ENCODE assay signal across 21 cellular contexts in the genomic region with DNA sequence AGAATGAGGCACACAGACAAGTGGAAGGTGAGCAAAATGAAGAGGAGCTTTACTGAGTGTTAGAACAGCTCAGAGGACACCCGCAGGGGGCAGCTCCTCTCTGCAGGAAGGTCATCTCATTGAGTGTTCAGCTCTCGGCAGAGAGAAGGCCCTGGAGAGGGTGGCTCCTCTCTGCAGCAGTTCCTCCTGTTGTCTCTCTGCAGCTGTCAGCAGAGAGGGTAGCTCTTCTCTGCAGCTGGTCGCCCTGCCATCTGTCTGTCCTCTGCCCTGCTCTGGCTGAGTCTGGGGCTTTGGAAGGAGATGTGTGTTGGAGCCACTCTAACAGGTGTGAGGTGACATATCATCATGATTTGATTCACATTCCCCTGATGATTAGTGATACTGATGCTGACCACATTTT. TPM values are rescaled to one million over a fixed set of nuclear protein-coding genes. Genes with fewer than 3 reads are reported as not detected.
DNase-seq lines count a peak whose midpoint lies in the region; ATAC-seq and TF ChIP-seq lines count a peak whose summit lies in the region.
"Had no signal": no experiment of that assay in that cellular context is flagged by ENCODE, and none has a peak within 500 bp of the region (broad histone marks: within the 10 kb centered on the region; RNA-seq: fewer than 3 reads in every experiment).

No MANE protein-coding gene starts in this region.

- peak overlapping the region; percentile 49 for H3K27ac ChIP-seq in DND-41 (ENCODE audit: low read length)
- H3K27ac ChIP-seq in VCaP, result peak overlapping the region; percentile 64
- no peak overlapping the region for H3K27ac ChIP-seq in lung (ENCODE audit: low read depth in 1 of 2, low read length in 1 of 2)
- H3K27ac ChIP-seq: 22Rv1, A549 had no signal

- no peak for TF ChIP-seq CTCF in DND-41 (IDR thresholded peaks at IDR 0.05; ENCODE audit: borderline replicate concordance, extremely low read depth, low read length, poor library complexity, severe bottlenecking)
- TF ChIP-seq CTCF in VCaP (conservative IDR thresholded peaks at IDR 0.05), result no peak
- no peak for TF ChIP-seq CTCF in lung (IDR thresholded peaks at IDR 0.05; ENCODE audit: control extremely low read depth, extremely low read depth)

- H3K79me2 ChIP-seq in DND-41 (ENCODE audit: insufficient read depth, low read length), result no peaks in the 10 kb centered on the region

- DNase-seq in NCI-H2171 treated with DMSO at 0.1 percent for 48 hours (lab: John Stamatoyannopoulos, UW) (peak; percentile 68), NCI-H2171 (lab: John Stamatoyannopoulos, UW) (no peak), DND-41 (peak; percentile 43), lung (ENCODE audit: low spot score) (peak; percentile 9), middle frontal gyrus (ENCODE audit: extremely low spot score, low spot score) (no peak), SK-N-DZ (ENCODE audit: low spot score) (no peak), NCI-H1694 treated with DMSO at 0.1 percent for 48 hours (lab: John Stamatoyannopoulos, UW) (no peak)
- DNase-seq: AML-193; Caco-2; CD4-positive, CD25-positive, alpha-beta regulatory T cell; CD8-positive, alpha-beta memory T cell; GDM1; H7; HFFc6; IMR-90 had no signal

- H3K4me3 ChIP-seq in DND-41 (ENCODE audit: low read depth in 1 of 2, low read length in 2 of 2), result no peak overlapping the region
- H3K4me3 ChIP-seq in lung, result no peak overlapping the region
- H3K4me3 ChIP-seq: A549, GM23338 had no signal

- ATAC-seq in DND-41 (ENCODE audit: insufficient read depth, low read depth) (peak; percentile 33; the same call in 2 of the 3 replicates), lung (ENCODE audit: insufficient read depth, low FRiP score) (no peak)
- ATAC-seq: A549, GM23338, HCT116 had no signal

- H4K20me1 ChIP-seq in DND-41 (ENCODE audit: insufficient read depth, low read length), result no peaks in the 10 kb centered on the region

- no peak overlapping the region for H3K4me2 ChIP-seq in DND-41 (ENCODE audit: insufficient read depth, low read length)
- H3K4me2 ChIP-seq: A549, GM23338 had no signal

- no peak overlapping the region for H2AFZ ChIP-seq in DND-41 (ENCODE audit: low read depth, low read length)
- H2AFZ ChIP-seq: GM23338 had no signal

- no peaks in the 10 kb centered on the region for H3K36me3 ChIP-seq in DND-41 (ENCODE audit: insufficient read depth, low read length)
- H3K36me3 ChIP-seq in lung (ENCODE audit: control insufficient read depth in 2 of 2, insufficient read depth in 2 of 2, low read length in 2 of 2), result no peaks in the 10 kb centered on the region

- 80 to 81% methylated on average over 3 of the region's 3 CpGs for WGBS in lung, 2 donors

- H3K9ac ChIP-seq in DND-41 (ENCODE audit: low read depth, low read length), result no peak overlapping the region

- H3K9me3 ChIP-seq in DND-41 (ENCODE audit: insufficient read depth, low read length, severe bottlenecking) (no peaks in the 10 kb centered on the region), lung (ENCODE audit: control insufficient read depth in 2 of 2, insufficient read depth in 1 of 2, low read length in 1 of 2) (peaks cover 4 to 13% of the 10 kb centered on the region in 2 donors)
- H3K9me3 ChIP-seq: Caco-2 had no signal

- H3K27me3 ChIP-seq in DND-41 (ENCODE audit: insufficient read depth, low read length, poor library complexity) (no peaks in the 10 kb centered on the region), lung (ENCODE audit: control insufficient read depth, insufficient read depth) (no peaks in the 10 kb centered on the region)

- peaks cover 62% of the 10 kb centered on the region for H3K4me1 ChIP-seq in DND-41 (ENCODE audit: insufficient read depth, low read length)
- H3K4me1 ChIP-seq in lung (ENCODE audit: control insufficient read depth in 2 of 2, insufficient read depth in 2 of 2, low read length in 2 of 2), result no peaks in the 10 kb centered on the region
- H3K4me1 ChIP-seq: A549, Caco-2 had no signal

RNA-seq across cellular contexts. Expression of gene SNTG2, which starts 6.8 kb away (rescaled TPM):
- 1 to 10 TPM; 1.6 to 1.8 TPM for total RNA-seq in lung
- under 1 TPM; 0.31 to 0.83 TPM for polyA plus RNA-seq in lung
- not detected in 2 replicates for polyA plus RNA-seq in SK-N-DZ (2014; cell fraction: cytosol; rRNA removed)
- 0.53 TPM in 1 of 2 replicates, not detected in the other for polyA plus RNA-seq in SK-N-DZ (2014; cell fraction: nucleus; rRNA removed)
- total RNA-seq: Caco-2, Daoy, HFFc6 had no signal
- polyA plus RNA-seq: A549; CD4-positive, CD25-positive, alpha-beta regulatory T cell had no signal

Comparison
In these comparisons a context has a peak if more than half of its experiments do, and no peak if none do; other contexts are left out.
1. DNase-seq: peak in NCI-H2171 treated with DMSO at 0.1 percent for 48 hours (single experiment), DND-41 (single experiment) and lung (single experiment); none in NCI-H2171 (single experiment), middle frontal gyrus (single experiment), SK-N-DZ (single experiment) and NCI-H1694 treated with DMSO at 0.1 percent for 48 hours (single experiment).
2. H3K27ac ChIP-seq: peak in DND-41 (single experiment) and VCaP (single experiment); none in lung (0 of 2).